Comparison of ENCODE assay signal across 28 cellular contexts in the genomic region with DNA sequence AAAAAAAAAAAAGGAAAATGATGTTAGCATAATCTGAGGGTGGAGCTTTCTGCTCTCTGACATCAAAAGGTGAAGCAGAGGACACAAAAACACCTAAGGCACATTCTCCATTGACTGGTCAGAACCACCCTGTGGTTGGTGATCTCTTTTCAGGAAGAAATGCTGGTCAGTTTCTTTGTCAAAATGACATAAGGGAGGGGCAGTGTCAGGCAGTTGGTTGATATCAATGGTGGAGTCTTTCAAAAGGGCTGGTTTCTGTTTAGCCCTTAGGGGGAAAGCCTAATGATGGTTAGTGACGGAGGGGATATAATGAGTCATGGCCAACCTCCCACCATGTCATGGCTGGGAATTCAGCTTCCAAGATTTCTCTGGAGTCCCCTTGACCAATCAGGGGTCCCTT.
"Had no signal": no experiment of that assay in that cellular context is flagged by ENCODE, and none has a peak within 500 bp of the region (broad histone marks: within the 10 kb centered on the region; RNA-seq: fewer than 3 reads in every experiment).

No MANE protein-coding gene starts in this region.

- H3K4me1 Mint-ChIP-seq: activated CD4-positive, alpha-beta T cell treated with anti-CD3 and anti-CD28 coated beads, Interleukin-2, amount 10 ng/mL, durations not matched to agents 24 days and 14 days; activated naive CD8-positive, alpha-beta T cell treated with anti-CD3 and anti-CD28 coated beads, Interleukin-2, amount 50 U/mL, for 24 hours; memory B cell; naive thymus-derived CD4-positive, alpha-beta T cell; stimulated activated effector memory CD8-positive, alpha-beta T cell treated with anti-CD3 and anti-CD28 coated beads, Interleukin-12 subunit alpha, Interleukin-12 subunit beta, amount 100 ng/mL, for 72 hours had no signal

- ATAC-seq: activated naive CD8-positive, alpha-beta T cell treated with anti-CD3 and anti-CD28 coated beads, Interleukin-2, amount 50 U/mL, for 24 hours; gastrocnemius medialis; naive thymus-derived CD4-positive, alpha-beta T cell; pancreas; sciatic nerve; stimulated activated effector memory CD8-positive, alpha-beta T cell treated with anti-CD3 and anti-CD28 coated beads, Interleukin-12 subunit alpha, Interleukin-12 subunit beta, amount 100 ng/mL, for 72 hours had no signal

- H3K9me3 Mint-ChIP-seq: activated CD4-positive, alpha-beta T cell treated with anti-CD3 and anti-CD28 coated beads, Interleukin-2, amount 10 ng/mL, durations not matched to agents 24 days and 14 days had no signal

- H3K36me3 ChIP-seq: esophagus squamous epithelium, gastrocnemius medialis, pancreas, prostate gland, thoracic aorta, upper lobe of left lung, vagina had no signal

- H3K27ac Mint-ChIP-seq: activated CD4-positive, alpha-beta memory T cell treated with anti-CD3 and anti-CD28 coated beads for 36 hours; activated CD4-positive, alpha-beta T cell treated with anti-CD3 and anti-CD28 coated beads, Interleukin-2, amount 10 ng/mL, durations not matched to agents 24 days and 14 days; activated naive CD8-positive, alpha-beta T cell treated with anti-CD3 and anti-CD28 coated beads, Interleukin-2, amount 50 U/mL, for 24 hours; activated T-cell treated with anti-CD3 and anti-CD28 coated beads, Interleukin-2, amount 50 U/mL, for 24 hours; memory B cell; naive thymus-derived CD4-positive, alpha-beta T cell; stimulated activated effector memory CD8-positive, alpha-beta T cell treated with anti-CD3 and anti-CD28 coated beads, Interleukin-12 subunit alpha, Interleukin-12 subunit beta, amount 100 ng/mL, for 72 hours; stimulated activated naive CD8-positive, alpha-beta T cell treated with anti-CD3 and anti-CD28 coated beads, Interleukin-15, Interleukin-2, amounts not matched to agents 100 ng/mL and 50 ng/mL, for 24 hours had no signal

- H3K4me2 ChIP-seq: hepatocyte had no signal

- H3K27ac ChIP-seq: esophagus squamous epithelium, gastrocnemius medialis, hepatocyte, pancreas, prostate gland, skin epidermis, thoracic aorta, upper lobe of left lung, vagina had no signal

- H3K79me2 ChIP-seq: hepatocyte had no signal

- H3K4me1 ChIP-seq: esophagus squamous epithelium, gastrocnemius medialis, pancreas, prostate gland, upper lobe of left lung, vagina had no signal

- H3K36me3 Mint-ChIP-seq: activated CD4-positive, alpha-beta memory T cell treated with anti-CD3 and anti-CD28 coated beads for 36 hours; memory B cell; stimulated activated effector memory CD8-positive, alpha-beta T cell treated with anti-CD3 and anti-CD28 coated beads, Interleukin-12 subunit alpha, Interleukin-12 subunit beta, amount 100 ng/mL, for 72 hours had no signal

- DNase-seq: activated CD4-positive, alpha-beta memory T cell treated with anti-CD3 and anti-CD28 coated beads for 36 hours; activated CD4-positive, alpha-beta T cell treated with anti-CD3 and anti-CD28 coated beads, Interleukin-2, amount 10 ng/mL, durations not matched to agents 24 days and 14 days; activated CD4-positive, CD25-positive, alpha-beta regulatory T cell treated with anti-CD3 and anti-CD28 coated beads, Interleukin-2, amount 50 U/mL, for 72 hours; activated CD8-positive, alpha-beta memory T cell treated with anti-CD3 and anti-CD28 coated beads, Interleukin-2, amount 50 U/mL, for 48 hours; activated gamma-delta T cell; activated naive CD4-positive, alpha-beta T cell treated with anti-CD3 and anti-CD28 coated beads, Interleukin-2, amount 50 U/mL, for 16 hours; activated naive CD8-positive, alpha-beta T cell treated with anti-CD3 and anti-CD28 coated beads, Interleukin-2, amount 50 U/mL, for 24 hours; activated T-cell treated with anti-CD3 and anti-CD28 coated beads, Interleukin-2, amount 50 U/mL, for 24 hours; amygdala; dermis blood vessel endothelial cell; effector CD4-positive, alpha-beta T cell; esophagus squamous epithelium; gastrocnemius medialis; midbrain; naive thymus-derived CD4-positive, alpha-beta T cell; pancreas; retina; stimulated activated CD4-positive, alpha-beta T cell treated with anti-CD3 and anti-CD28 coated beads, Interleukin-4, amount 100 ng/mL, for 24 hours; upper lobe of left lung had no signal

- H3K27me3 Mint-ChIP-seq: activated CD4-positive, alpha-beta memory T cell treated with anti-CD3 and anti-CD28 coated beads for 36 hours; activated CD4-positive, alpha-beta T cell treated with anti-CD3 and anti-CD28 coated beads, Interleukin-2, amount 10 ng/mL, durations not matched to agents 24 days and 14 days; activated naive CD8-positive, alpha-beta T cell treated with anti-CD3 and anti-CD28 coated beads, Interleukin-2, amount 50 U/mL, for 24 hours; activated T-cell treated with anti-CD3 and anti-CD28 coated beads, Interleukin-2, amount 50 U/mL, for 24 hours; memory B cell; stimulated activated naive CD8-positive, alpha-beta T cell treated with anti-CD3 and anti-CD28 coated beads, Interleukin-15, Interleukin-2, amounts not matched to agents 100 ng/mL and 50 ng/mL, for 24 hours had no signal

- H3K9me3 ChIP-seq: pancreas, prostate gland had no signal

- H3K4me3 Mint-ChIP-seq: activated CD4-positive, alpha-beta memory T cell treated with anti-CD3 and anti-CD28 coated beads for 36 hours; activated CD4-positive, alpha-beta T cell treated with anti-CD3 and anti-CD28 coated beads, Interleukin-2, amount 10 ng/mL, durations not matched to agents 24 days and 14 days; activated naive CD8-positive, alpha-beta T cell treated with anti-CD3 and anti-CD28 coated beads, Interleukin-2, amount 50 U/mL, for 24 hours; activated T-cell treated with anti-CD3 and anti-CD28 coated beads, Interleukin-2, amount 50 U/mL, for 24 hours; memory B cell; naive thymus-derived CD4-positive, alpha-beta T cell; stimulated activated effector memory CD8-positive, alpha-beta T cell treated with anti-CD3 and anti-CD28 coated beads, Interleukin-12 subunit alpha, Interleukin-12 subunit beta, amount 100 ng/mL, for 72 hours; stimulated activated naive CD8-positive, alpha-beta T cell treated with anti-CD3 and anti-CD28 coated beads, Interleukin-15, Interleukin-2, amounts not matched to agents 100 ng/mL and 50 ng/mL, for 24 hours had no signal

- H3K4me3 ChIP-seq: esophagus squamous epithelium, gastrocnemius medialis, hepatocyte, pancreas, prostate gland, skin epidermis, thoracic aorta, upper lobe of left lung, vagina had no signal

- H3K27me3 ChIP-seq: esophagus squamous epithelium, gastrocnemius medialis, hepatocyte, pancreas, upper lobe of left lung, vagina had no signal

- H2AFZ ChIP-seq: hepatocyte had no signal
